1 cellular context compared by ENCODE assay signal in the genomic region with DNA sequence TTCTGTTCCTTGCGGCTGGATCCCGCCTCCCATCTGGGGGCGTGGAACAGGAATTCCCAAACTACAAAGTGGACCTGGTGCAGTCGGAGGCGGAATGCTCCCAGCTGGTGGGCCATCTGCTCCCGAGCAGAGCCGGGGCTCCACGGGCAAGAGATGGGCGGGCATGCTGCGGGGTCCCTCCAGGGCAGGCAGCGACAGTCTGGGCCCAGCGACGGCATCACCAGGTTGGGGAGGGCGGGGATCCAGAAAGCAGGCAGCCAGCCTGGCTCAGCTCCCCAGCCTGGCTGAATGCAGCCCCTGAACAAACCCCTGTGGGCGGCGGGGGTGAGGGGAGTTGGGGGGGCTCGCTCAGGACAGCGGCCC.
A peak's percentile ranks its signal among the peaks of the same experiment; 100 is the strongest.
TF ChIP-seq lines count a peak whose summit lies in the region.

No MANE protein-coding gene starts in this region.

TF ChIP-seq in HEK293, 187 proteins besides CTCF, POLR2A, EP300 and RAD21 (continued from another document):
- no peak for TF ChIP-seq PRDM10 (tag by site-specific recombination; IDR thresholded peaks at IDR 0.05)
- TF ChIP-seq ZBTB1 (tag by site-specific recombination; IDR thresholded peaks at IDR 0.05): no peak
- TF ChIP-seq ZNF560 (tag by site-specific recombination; IDR thresholded peaks at IDR 0.05; ENCODE audit: borderline replicate concordance): no peak
- no peak for TF ChIP-seq ZNF221 (tag by site-specific recombination; IDR thresholded peaks at IDR 0.05; ENCODE audit: borderline replicate concordance)
- TF ChIP-seq ZFP3 (tag by site-specific recombination; IDR thresholded peaks at IDR 0.05; ENCODE audit: low read depth): no peak
- no peak for TF ChIP-seq ZNF311 (tag by site-specific recombination; IDR thresholded peaks at IDR 0.05; ENCODE audit: borderline replicate concordance)
- no peak for TF ChIP-seq ZNF514 (tag by site-specific recombination; IDR thresholded peaks at IDR 0.05)
- no peak for TF ChIP-seq KLF10 (tag by site-specific recombination; IDR thresholded peaks at IDR 0.05)
- TF ChIP-seq ZNF518A (tag by site-specific recombination; conservative IDR thresholded peaks at IDR 0.05; ENCODE audit: low read depth): no peak
- TF ChIP-seq RBAK (tag by site-specific recombination; IDR thresholded peaks at IDR 0.05): no peak
- TF ChIP-seq ZNF473 (tag by site-specific recombination; IDR thresholded peaks at IDR 0.05): no peak
- no peak for TF ChIP-seq KLF7 (tag by site-specific recombination; IDR thresholded peaks at IDR 0.05; ENCODE audit: borderline replicate concordance)
- TF ChIP-seq EGR2 (tag by site-specific recombination; IDR thresholded peaks at IDR 0.05; ENCODE audit: low read depth): peak; percentile 43
TF ChIP-seq in HEK293: peak in this region for 2.
